In the genomic region with DNA sequence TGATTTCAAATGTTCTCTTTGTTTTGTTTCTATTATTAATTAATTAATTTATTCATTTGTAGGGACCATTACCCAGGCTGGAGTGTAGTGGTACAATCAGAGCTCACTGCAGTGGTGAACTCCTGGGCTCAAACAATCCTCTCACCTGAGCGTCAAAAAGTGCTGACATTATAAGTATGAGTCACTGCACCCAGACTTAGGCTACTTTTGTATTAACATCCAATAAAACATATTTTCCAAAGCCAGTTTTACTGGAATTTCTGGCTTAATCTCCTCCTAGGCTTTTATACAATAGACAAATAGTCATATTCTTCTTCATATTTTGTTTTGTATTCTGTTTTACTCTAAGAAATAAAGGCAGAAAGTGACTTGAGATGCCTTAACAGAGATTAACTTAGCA, we compare ENCODE assay signal across 20 cellular contexts.
"Had no signal": no experiment of that assay in that cellular context is flagged by ENCODE, and none has a peak within 500 bp of the region (broad histone marks: within the 10 kb centered on the region; RNA-seq: fewer than 3 reads in every experiment).

No MANE protein-coding gene starts in this region.

- H3K27me3 ChIP-seq: dorsolateral prefrontal cortex, esophagus squamous epithelium, neutrophil, stomach, transverse colon had no signal

- H3K36me3 Mint-ChIP-seq: naive thymus-derived CD4-positive, alpha-beta T cell had no signal

- H3K4me3 ChIP-seq: dorsolateral prefrontal cortex, esophagus squamous epithelium, left ventricle myocardium inferior, lung, stomach, thoracic aorta, transverse colon had no signal

- H3K4me3 Mint-ChIP-seq: naive thymus-derived CD4-positive, alpha-beta T cell; nephron progenitor cell had no signal

- H3K27me3 Mint-ChIP-seq: naive thymus-derived CD4-positive, alpha-beta T cell had no signal

- ATAC-seq: left cardiac atrium; naive thymus-derived CD4-positive, alpha-beta T cell had no signal

- H3K9me3 Mint-ChIP-seq: nephron progenitor cell had no signal

- H3K36me3 ChIP-seq: esophagus squamous epithelium, left ventricle myocardium inferior, neutrophil, stomach, thoracic aorta, transverse colon had no signal

- H3K4me1 ChIP-seq: left ventricle myocardium inferior, stomach, transverse colon had no signal

- DNase-seq: cortex of kidney; dorsolateral prefrontal cortex; effector CD8-positive, alpha-beta T cell; esophagus squamous epithelium; foreskin fibroblast; kidney; left cardiac atrium; left ventricle myocardium inferior; mesendoderm; naive thymus-derived CD4-positive, alpha-beta T cell; nephron progenitor cell; small intestine; stimulated activated CD4-positive, alpha-beta T cell treated with anti-CD3 and anti-CD28 coated beads, Interleukin-12 subunit alpha, Interleukin-12 subunit beta, amount 100 ng/mL, for 4 hours; stimulated activated naive CD4-positive, alpha-beta T cell; stomach; substantia nigra; transverse colon had no signal

- H3K9me3 ChIP-seq: esophagus squamous epithelium, left ventricle myocardium inferior, neutrophil, stomach, thoracic aorta, transverse colon had no signal

- H3K27ac ChIP-seq: dorsolateral prefrontal cortex, left ventricle myocardium inferior, neutrophil, stomach, thoracic aorta, transverse colon had no signal

- H3K4me1 Mint-ChIP-seq: naive thymus-derived CD4-positive, alpha-beta T cell; nephron progenitor cell had no signal

- H3K27ac Mint-ChIP-seq: naive thymus-derived CD4-positive, alpha-beta T cell; nephron progenitor cell had no signal
